In the genomic region with DNA sequence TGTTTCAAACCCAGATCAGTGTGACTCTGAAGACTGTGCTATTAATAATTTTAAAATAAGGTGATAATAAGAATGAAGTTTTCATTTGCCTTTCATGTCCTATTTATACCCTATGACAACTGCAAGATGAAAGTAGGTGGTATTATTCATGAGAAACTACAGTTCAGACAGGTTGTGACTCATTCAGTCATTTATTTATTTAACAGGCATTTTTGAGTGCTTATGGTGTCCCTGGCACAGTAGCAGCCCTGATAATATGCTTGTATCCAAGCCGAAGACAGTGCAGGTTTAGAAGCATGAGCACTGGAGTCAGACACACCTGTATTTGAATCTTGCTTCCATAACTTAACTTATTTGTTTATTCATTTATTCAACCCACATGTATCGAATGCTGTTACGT, we compare ENCODE assay signal across 19 cellular contexts.
A peak's percentile ranks its signal among the peaks of the same experiment; 100 is the strongest.
DNase-seq lines count a peak whose midpoint lies in the region; ATAC-seq and TF ChIP-seq lines count a peak whose summit lies in the region.
"Had no signal": no experiment of that assay in that cellular context is flagged by ENCODE, and none has a peak within 500 bp of the region (broad histone marks: within the 10 kb centered on the region; RNA-seq: fewer than 3 reads in every experiment).

No MANE protein-coding gene starts in this region.

- H3K9me3 Mint-ChIP-seq in progenitor cell of endocrine pancreas (ENCODE audit: low read depth): no peaks in the 10 kb centered on the region
- H3K9me3 Mint-ChIP-seq: CD14-positive monocyte, nephron progenitor cell had no signal

- ATAC-seq in GM18511 (IDR thresholded peaks at IDR 0.05; ENCODE audit: unreplicated experiment): peak; percentile 60
- no peak for ATAC-seq in HG03175 (IDR thresholded peaks at IDR 0.05; ENCODE audit: unreplicated experiment)
- no peak for ATAC-seq in HG03354 (IDR thresholded peaks at IDR 0.05; ENCODE audit: poor library complexity, severe bottlenecking, unreplicated experiment)
- ATAC-seq in GM19395 (IDR thresholded peaks at IDR 0.05; ENCODE audit: unreplicated experiment): no peak
- ATAC-seq: effector memory CD8-positive, alpha-beta T cell; heart right ventricle; left ventricle myocardium superior had no signal

- DNase-seq in NCI-H69 (lab: John Stamatoyannopoulos, UW): peak; percentile 4
- peak; percentile 31 for DNase-seq in epithelial cell of prostate (ENCODE audit: low read depth, low spot score)
- DNase-seq in pulmonary artery endothelial cell (ENCODE audit: low read depth, low spot score): peak; percentile 17
- no peak for DNase-seq in progenitor cell of endocrine pancreas (ENCODE audit: low spot score, unreplicated experiment)
- DNase-seq: activated CD8-positive, alpha-beta memory T cell treated with anti-CD3 and anti-CD28 coated beads for 24 hours; activated gamma-delta T cell treated with Interleukin-2 at 50 U/mL for 16 hours; effector memory CD8-positive, alpha-beta T cell; heart right ventricle; left ventricle myocardium superior; NCI-H2029 treated with DMSO at 0.1 percent for 48 hours; nephron progenitor cell; stimulated activated naive CD4-positive, alpha-beta T cell treated with Interleukin-2 at 50 U/mL for 16 hours had no signal

- peaks cover 11% of the 10 kb centered on the region for H3K4me1 Mint-ChIP-seq in progenitor cell of endocrine pancreas (ENCODE audit: low read depth)

- no peak overlapping the region for H3K27ac Mint-ChIP-seq in progenitor cell of endocrine pancreas
- H3K27ac Mint-ChIP-seq: CD14-positive monocyte; effector memory CD8-positive, alpha-beta T cell; nephron progenitor cell had no signal

- no peaks in the 10 kb centered on the region for H3K27me3 Mint-ChIP-seq in progenitor cell of endocrine pancreas
- H3K27me3 Mint-ChIP-seq: effector memory CD8-positive, alpha-beta T cell had no signal

- no peaks in the 10 kb centered on the region for H3K36me3 Mint-ChIP-seq in progenitor cell of endocrine pancreas (ENCODE audit: insufficient read depth)
- H3K36me3 Mint-ChIP-seq: CD14-positive monocyte had no signal

- TF ChIP-seq CTCF in progenitor cell of endocrine pancreas (IDR thresholded peaks at IDR 0.05; ENCODE audit: unreplicated experiment): no peak

- H3K27ac ChIP-seq in epithelial cell of prostate: no peak overlapping the region
- H3K27ac ChIP-seq: cardiac muscle cell, heart right ventricle, SK-N-MC had no signal

- H3K4me3 Mint-ChIP-seq in progenitor cell of endocrine pancreas (ENCODE audit: low read depth): no peak overlapping the region
- H3K4me3 Mint-ChIP-seq: CD14-positive monocyte; effector memory CD8-positive, alpha-beta T cell; nephron progenitor cell had no signal
